14 cellular contexts compared by ENCODE assay signal in genomic region chr18:55387139-55387984, GRCh38.
DNase-seq lines count a peak whose midpoint lies in the region; ATAC-seq and TF ChIP-seq lines count a peak whose summit lies in the region.
"Had no signal": no experiment of that assay in that cellular context is flagged by ENCODE, and none has a peak within 500 bp of the region (broad histone marks: within the 10 kb centered on the region; RNA-seq: fewer than 3 reads in every experiment).

No MANE protein-coding gene starts in this region.

- H3K4me3 ChIP-seq in duodenal mucosa (ENCODE audit: low read depth in 1 of 2, low read length in 2 of 2) = no peak overlapping the region
- no peak overlapping the region for H3K4me3 ChIP-seq in gastrocnemius medialis
- no peak overlapping the region for H3K4me3 ChIP-seq in mucosa of descending colon
- H3K4me3 ChIP-seq: suprapubic skin had no signal

- no peak overlapping the region for H3K9ac ChIP-seq in duodenal mucosa (ENCODE audit: low read depth in 1 of 2, low read length in 2 of 2)

- no peak overlapping the region for H3K4me3 Mint-ChIP-seq in type B pancreatic cell
- H3K4me3 Mint-ChIP-seq: activated T-cell treated with anti-CD3 and anti-CD28 coated beads, Interleukin-2, amount 50 U/mL, for 24 hours; HFFc6 had no signal

- peaks cover 41% of the 10 kb centered on the region for H3K36me3 Mint-ChIP-seq in type B pancreatic cell

- H3K36me3 ChIP-seq in duodenal mucosa (ENCODE audit: control insufficient read depth in 1 of 2, insufficient read depth in 2 of 2, low read length in 2 of 2) (no peaks in the 10 kb centered on the region), gastrocnemius medialis (no peaks in the 10 kb centered on the region), mucosa of descending colon (ENCODE audit: low read depth) (no peaks in the 10 kb centered on the region)
- H3K36me3 ChIP-seq: suprapubic skin had no signal

- no peak for TF ChIP-seq POLR2A in gastrocnemius medialis (IDR thresholded peaks at IDR 0.05)

- peaks cover 4% of the 10 kb centered on the region for H3K4me1 Mint-ChIP-seq in type B pancreatic cell (ENCODE audit: unreplicated experiment)

- no peak overlapping the region for H3K27ac Mint-ChIP-seq in type B pancreatic cell
- H3K27ac Mint-ChIP-seq: activated T-cell treated with anti-CD3 and anti-CD28 coated beads, Interleukin-2, amount 50 U/mL, for 24 hours had no signal

- H3K9me3 Mint-ChIP-seq in type B pancreatic cell = peaks cover 18% of the 10 kb centered on the region
- H3K9me3 Mint-ChIP-seq: activated T-cell treated with anti-CD3 and anti-CD28 coated beads, Interleukin-2, amount 50 U/mL, for 24 hours; HFFc6 had no signal

- DNase-seq in ELF-1 (ENCODE audit: low read depth, low spot score) (peak; percentile 10), left kidney (ENCODE audit: low read depth, low spot score) (peak; percentile 29), gastrocnemius medialis (no peak), mucosa of descending colon (no peak), type B pancreatic cell (ENCODE audit: extremely low spot score, unreplicated experiment) (no peak), SK-N-DZ (ENCODE audit: low spot score) (no peak)
- DNase-seq: activated CD4-positive, alpha-beta T cell treated with anti-CD3 and anti-CD28 coated beads for 1 hour; activated T-cell treated with anti-CD3 and anti-CD28 coated beads, Interleukin-2, amount 50 U/mL, for 24 hours; HFFc6; NCI-H1092; NCI-H226 had no signal

- H3K27ac ChIP-seq in duodenal mucosa (ENCODE audit: low read depth, low read length) (peak overlapping the region; percentile 10), gastrocnemius medialis (peak overlapping the region; percentile 29 to 76 (median 63))
- H3K27ac ChIP-seq: suprapubic skin had no signal

- intact Hi-C loops in gastrocnemius medialis (cut with DNase I; ENCODE audit: low total_unique reads) (no loop called here), mucosa of descending colon (cut with DNase I, micrococcal nuclease) (no loop called here)

- H3K9me3 ChIP-seq in duodenal mucosa (ENCODE audit: control insufficient read depth in 1 of 2, low read length in 2 of 2) (no peaks in the 10 kb centered on the region), gastrocnemius medialis (no peaks in the 10 kb centered on the region), mucosa of descending colon (no peaks in the 10 kb centered on the region)
- H3K9me3 ChIP-seq: suprapubic skin had no signal

- in situ Hi-C loops in gastrocnemius medialis (cut with MboI; ENCODE audit: low sequenced_read_pairs in 4 of 4) = no loop called here

- H3K4me1 ChIP-seq in duodenal mucosa (ENCODE audit: control insufficient read depth in 1 of 2, insufficient read depth in 2 of 2, low read length in 2 of 2) (no peaks in the 10 kb centered on the region), gastrocnemius medialis (peaks cover 3 to 35% of the 10 kb centered on the region in 2 donors), mucosa of descending colon (ENCODE audit: low read depth) (no peaks in the 10 kb centered on the region)

- ATAC-seq in gastrocnemius medialis (peak; percentile 44 to 57), mucosa of descending colon (no peak), HG02763 (IDR thresholded peaks at IDR 0.05; ENCODE audit: unreplicated experiment) (no peak)

- H3K27me3 Mint-ChIP-seq in type B pancreatic cell = no peaks in the 10 kb centered on the region
- H3K27me3 Mint-ChIP-seq: activated T-cell treated with anti-CD3 and anti-CD28 coated beads, Interleukin-2, amount 50 U/mL, for 24 hours had no signal

- TF ChIP-seq CTCF in gastrocnemius medialis (IDR thresholded peaks at IDR 0.05 in 4 of 5, conservative IDR thresholded peaks at IDR 0.05 in 1 of 5) (no peak), mucosa of descending colon (IDR thresholded peaks at IDR 0.05) (no peak), type B pancreatic cell (conservative IDR thresholded peaks at IDR 0.05) (no peak)

- H3K27me3 ChIP-seq in duodenal mucosa (ENCODE audit: control insufficient read depth in 1 of 2, insufficient read depth in 2 of 2, low read length in 2 of 2) (no peaks in the 10 kb centered on the region), gastrocnemius medialis (no peaks in the 10 kb centered on the region)
- H3K27me3 ChIP-seq: suprapubic skin had no signal

Comparison
In these comparisons a context has a peak if more than half of its experiments do, and no peak if none do; other contexts are left out.
1. DNase-seq: peak in ELF-1 (single experiment) and left kidney (single experiment); none in gastrocnemius medialis (0 of 2), mucosa of descending colon (0 of 3), type B pancreatic cell (single experiment) and SK-N-DZ (single experiment).
2. ATAC-seq: peak in gastrocnemius medialis (2 of 2); none in mucosa of descending colon (single experiment) and HG02763 (single experiment).